Comparison of ENCODE assay signal across 1 cellular context in genomic region chr17:49401971-49402491, GRCh38.
TF ChIP-seq lines count a peak whose summit lies in the region.

No MANE protein-coding gene starts in this region.

TF ChIP-seq in H1, 55 proteins besides CTCF, POLR2A, EP300 and RAD21:
- TF ChIP-seq E2F6 (IDR thresholded peaks at IDR 0.05) (0 out of 2 replicates have a peak, but pooled peaks have one; percentile 21), ZNF274 (IDR thresholded peaks at IDR 0.05; ENCODE audit: borderline replicate concordance, extremely low read depth, low read length) (no peak)
